In the genomic region with DNA sequence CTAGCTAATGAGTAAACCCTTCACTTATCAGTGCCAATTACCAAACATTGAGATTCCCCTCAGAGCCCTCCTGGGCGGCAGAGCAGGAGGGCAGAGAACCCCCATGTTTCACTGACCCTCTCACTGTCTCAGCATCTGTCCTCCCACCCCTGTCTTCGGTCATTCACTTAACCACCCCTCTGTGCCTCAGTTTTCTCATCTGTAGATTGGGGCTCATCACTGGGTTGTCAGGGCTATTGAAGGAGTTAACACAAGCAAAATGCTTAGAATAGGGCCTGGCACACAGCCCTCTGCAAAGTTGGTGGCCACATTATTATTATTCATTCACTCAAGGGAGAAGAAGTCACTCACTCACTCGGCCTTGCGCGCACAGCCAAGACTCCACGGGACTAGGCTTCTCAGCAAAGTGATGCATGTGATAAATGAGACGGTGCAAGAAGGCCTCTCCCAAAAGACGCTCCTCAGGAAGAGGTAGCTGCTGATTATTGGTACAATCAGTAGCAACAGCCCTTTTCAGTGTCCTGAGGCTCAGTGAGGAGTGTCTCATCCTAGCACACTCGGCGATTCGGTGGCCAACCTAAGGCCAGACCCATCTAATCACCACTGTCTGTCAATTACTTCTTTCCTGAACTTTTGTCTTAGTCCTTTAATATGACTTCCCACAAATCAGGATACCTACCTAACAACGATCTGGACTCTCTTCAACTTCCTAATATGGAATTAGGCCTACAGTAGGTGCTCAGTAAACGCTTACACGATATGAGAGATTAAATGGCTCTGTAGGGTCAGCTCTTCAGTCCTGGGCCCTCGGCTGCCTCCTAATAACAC, we compare ENCODE assay signal across 15 cellular contexts. TPM values are rescaled to one million over a fixed set of nuclear protein-coding genes. Genes with fewer than 3 reads are reported as not detected.
A peak's percentile ranks its signal among the peaks of the same experiment; 100 is the strongest.
DNase-seq lines count a peak whose midpoint lies in the region; ATAC-seq, FAIRE-seq and TF ChIP-seq lines count a peak whose summit lies in the region.
"Had no signal": no experiment of that assay in that cellular context is flagged by ENCODE, and none has a peak within 500 bp of the region (broad histone marks: within the 10 kb centered on the region; RNA-seq: fewer than 3 reads in every experiment).

No MANE protein-coding gene starts in this region.

- no peak for ATAC-seq in HepG2
- ATAC-seq in right lobe of liver = no peak
- ATAC-seq in GM18498 (IDR thresholded peaks at IDR 0.05; ENCODE audit: unreplicated experiment) = no peak
- no peak for ATAC-seq in GM18517 (IDR thresholded peaks at IDR 0.05; ENCODE audit: unreplicated experiment)
- ATAC-seq: left lobe of liver had no signal

- no peak overlapping the region for H3K4me3 ChIP-seq in HepG2 (replicated peaks in 1 of 3; ENCODE audit: insufficient read depth in 1 of 3, low read depth in 2 of 3, low read length in 3 of 3)
- no peak overlapping the region for H3K4me3 ChIP-seq in right lobe of liver
- H3K4me3 ChIP-seq in right atrium auricular region = peak overlapping the region in 1 of 2 donors; percentile 19
- H3K4me3 ChIP-seq in prostate gland = no peak overlapping the region
- H3K4me3 ChIP-seq in HAP-1 = no peak overlapping the region

- POLR2A ChIA-PET in HepG2 (lab: Yijun Ruan, JAX) = no interaction called here

- no peak overlapping the region for H3K9ac ChIP-seq in HepG2 (ENCODE audit: insufficient read depth, low read depth, low read length)

- CTCF ChIA-PET in HepG2 (lab: Yijun Ruan, JAX; ENCODE audit: low intra/inter-chr PET ratio, low total read pairs) = no interaction called here

- no peak overlapping the region for H2AFZ ChIP-seq in HepG2 (ENCODE audit: low read length)

- H3K36me3 ChIP-seq in HepG2 (replicated peaks in 1 of 2; ENCODE audit: control insufficient read depth in 1 of 2, insufficient read depth in 2 of 2, low read length in 2 of 2) (no peaks in the 10 kb centered on the region), right lobe of liver (no peaks in the 10 kb centered on the region), right atrium auricular region (no peaks in the 10 kb centered on the region), prostate gland (no peaks in the 10 kb centered on the region), HAP-1 (replicated peaks) (no peaks in the 10 kb centered on the region)

- 55% methylated on average over 15 of the region's 15 CpGs for WGBS in HepG2 (ENCODE audit: low lambda C conversion rate)
- 87% methylated on average over 8 of the region's 15 CpGs for WGBS in right lobe of liver (ENCODE audit: insufficient coverage, low coverage, low lambda C conversion rate, missing lambda C conversion rate)
- 76% methylated on average over 15 of the region's 15 CpGs for WGBS in prostate gland

- no peak for TF ChIP-seq EP300 in HepG2 (IDR thresholded peaks at IDR 0.05; ENCODE audit: low read depth in 2 of 2, low read length in 2 of 2)
- TF ChIP-seq EP300 in HepG2 (CRISPR knock-in tag; IDR thresholded peaks at IDR 0.05; ENCODE audit: borderline replicate concordance) = no peak

- TF ChIP-seq POLR2A in HepG2 (IDR thresholded peaks at IDR 0.05; ENCODE audit: insufficient read depth in 1 of 2, low read depth in 2 of 2, low read length in 2 of 2) = no peak
- TF ChIP-seq POLR2A in right lobe of liver (IDR thresholded peaks at IDR 0.05) = no peak
- TF ChIP-seq POLR2A in prostate gland (IDR thresholded peaks at IDR 0.05) = no peak

- no peaks in the 10 kb centered on the region for H3K9me3 ChIP-seq in HepG2 (ENCODE audit: low read length)
- H3K9me3 ChIP-seq in right lobe of liver = no peaks in the 10 kb centered on the region
- H3K9me3 ChIP-seq in right atrium auricular region = no peaks in the 10 kb centered on the region
- H3K9me3 ChIP-seq in prostate gland = no peaks in the 10 kb centered on the region
- H3K9me3 ChIP-seq in HAP-1 = no peaks in the 10 kb centered on the region

- H3K4me1 ChIP-seq in HepG2 (ENCODE audit: insufficient read depth, low read length) (peaks cover 64% of the 10 kb centered on the region), right lobe of liver (peaks cover 0 to 8% (median 1%) of the 10 kb centered on the region in 4 donors), right atrium auricular region (peaks cover 0 to 71% of the 10 kb centered on the region in 2 donors), prostate gland (replicated peaks) (no peaks in the 10 kb centered on the region), HAP-1 (no peaks in the 10 kb centered on the region)

- FAIRE-seq in HepG2 (lab: Jason Lieb, UNC) = no peak

- H3K79me2 ChIP-seq in HepG2 (ENCODE audit: insufficient read depth, low read length) = no peaks in the 10 kb centered on the region

- peaks cover 0 to 11% of the 10 kb centered on the region in 2 experiments; a peak in 3 of 5 replicates for H3K27me3 ChIP-seq in HepG2 (ENCODE audit: control insufficient read depth in 1 of 2, insufficient read depth in 2 of 2, low read length in 2 of 2)
- no peaks in the 10 kb centered on the region for H3K27me3 ChIP-seq in right lobe of liver
- H3K27me3 ChIP-seq in right atrium auricular region = no peaks in the 10 kb centered on the region
- H3K27me3 ChIP-seq in prostate gland (replicated peaks; ENCODE audit: insufficient read depth) = no peaks in the 10 kb centered on the region
- no peaks in the 10 kb centered on the region for H3K27me3 ChIP-seq in HAP-1 (ENCODE audit: low read depth)

- no peak for TF ChIP-seq RAD21 in HepG2 (CRISPR knock-in tag; IDR thresholded peaks at IDR 0.05)

- H3K4me2 ChIP-seq in HepG2 (ENCODE audit: low read depth, low read length) = no peak overlapping the region

- intact Hi-C loops in HepG2 (cut with micrococcal nuclease; ENCODE audit: unreplicated experiment) (loop anchor here (10.0 kb wide), 1 partner anchor 277 kb away; no protein-coding TSS in a partner anchor), right lobe of liver (cut with DNase I) (no loop called here), prostate gland (cut with DNase I) (no loop called here)

- DNase-seq in HepG2 (ENCODE audit: low spot score) (no peak), right lobe of liver (no peak), right atrium auricular region (ENCODE audit: low spot score) (no peak), prostate gland (ENCODE audit: low spot score) (no peak), HAP-1 (ENCODE audit: low spot score in 2 of 2) (no peak), HCEC 1CT (no peak)
- DNase-seq: activated B cell treated with CpG ODN at 0.5 μM for 24 hours; activated T-cell treated with anti-CD3 and anti-CD28 coated beads, Interleukin-2, amount 50 U/mL, for 24 hours; DMS79 treated with DMSO at 0.1 percent for 48 hours; effector CD8-positive, alpha-beta T cell; stimulated activated CD8-positive, alpha-beta memory T cell treated with anti-CD3 and anti-CD28 coated beads, Interleukin-4, amount 100 ng/mL, for 48 hours had no signal

- no peaks in the 10 kb centered on the region for H4K20me1 ChIP-seq in HepG2 (ENCODE audit: insufficient read depth, low read length)

- in situ Hi-C loops in HepG2 (cut with HindIII; ENCODE audit: extremely low pct_ligation_motif_present, low pct_unique_long_range_greater_than_20kb) (no loop called here), HAP-1 (cut with MboI; ENCODE audit: low sequenced_read_pairs) (no loop called here)

- H3K27ac ChIP-seq in HepG2 (ENCODE audit: extremely low read length, insufficient read depth, low read length) (no peak overlapping the region), right lobe of liver (peak overlapping the region in 1 of 3 donors; percentile 8), right atrium auricular region (peak overlapping the region; percentile 87 to 88), prostate gland (peak overlapping the region; percentile 1 to 35)

- BruUV-seq in HepG2 (replicated peaks; lab: Mats Ljungman, UMichigan) = no TSS peak

- TF ChIP-seq CTCF in HepG2 (CRISPR knock-in tag; IDR thresholded peaks at IDR 0.05) (no peak), right lobe of liver (IDR thresholded peaks at IDR 0.05) (no peak), right atrium auricular region (IDR thresholded peaks at IDR 0.05) (no peak), prostate gland (IDR thresholded peaks at IDR 0.05) (no peak)

RNA-seq across cellular contexts. Expression of gene PDGFRB, which starts 7.9 kb away (rescaled TPM):
- 1.5 and 4.0 TPM in 2 replicates for total RNA-seq in HepG2 (2016; rRNA removed; fragmentation: Illumina TruSeq; extraction: Trizol)
- 1.3 and 1.5 TPM in 2 replicates for total RNA-seq in HepG2 (2016; cell fraction: cytosol; rRNA removed; fragmentation: Illumina TruSeq; extraction: Trizol; ENCODE audit: low read depth)
- total RNA-seq in HepG2 (2016; cell fraction: insoluble cytoplasmic fraction; rRNA removed; fragmentation: Illumina TruSeq; extraction: Trizol) = 2.3 and 5.0 TPM in 2 replicates
- 2.2 and 3.9 TPM in 2 replicates for total RNA-seq in HepG2 (2016; cell fraction: membrane; rRNA removed; fragmentation: Illumina TruSeq; extraction: Trizol)
- total RNA-seq in HepG2 (2016; cell fraction: nucleus; rRNA removed; fragmentation: Illumina TruSeq; extraction: Trizol) = 3.0 and 4.6 TPM in 2 replicates
- polyA plus RNA-seq in HepG2 (2011; rRNA removed) = 15.3 and 21.0 TPM in 2 replicates
- 8.7 and 14.4 TPM in 2 replicates for polyA plus RNA-seq in HepG2 (2011; cell fraction: cytosol; rRNA removed)
- 26.2 and 40.5 TPM in 2 replicates for polyA plus RNA-seq in HepG2 (2011; cell fraction: nucleus; rRNA removed)
- 6.3 and 14.3 TPM in 2 replicates for polyA plus RNA-seq in HepG2 (2012)
- polyA plus RNA-seq in HepG2 (2016; cell fraction: cytosol; fragmentation: Illumina TruSeq; extraction: Trizol; ENCODE audit: low read depth) = 0.71 and 1.4 TPM in 2 replicates
- 1.6 TPM in 2 replicates for polyA plus RNA-seq in HepG2 (2016; cell fraction: insoluble cytoplasmic fraction; fragmentation: Illumina TruSeq; extraction: Trizol; ENCODE audit: low read depth)
- polyA plus RNA-seq in HepG2 (2016; cell fraction: membrane; fragmentation: Illumina TruSeq; extraction: Trizol; ENCODE audit: low read depth) = 1.5 and 1.7 TPM in 2 replicates
- 3.9 TPM in 2 replicates for polyA plus RNA-seq in HepG2 (2016; cell fraction: nucleus; fragmentation: Illumina TruSeq; extraction: Trizol; ENCODE audit: insufficient read depth, low read depth)
- polyA minus RNA-seq in HepG2 (2011; rRNA and poly(A)+ RNA removed; ENCODE audit: low replicate concordance) = 9.0 and 60.1 TPM in 2 replicates
- 6.6 and 10.6 TPM in 2 replicates for polyA minus RNA-seq in HepG2 (2011; cell fraction: cytosol; rRNA and poly(A)+ RNA removed)
- 24.5 and 47.1 TPM in 2 replicates for polyA minus RNA-seq in HepG2 (2011; cell fraction: nucleus; rRNA and poly(A)+ RNA removed)
- total RNA-seq in right lobe of liver = 10 to 100 TPM in 2 of 6 experiments, 1 to 10 TPM in 4; 6.8 to 19.5 (median 9.4) TPM
- 10 to 100 TPM; 68.3 to 68.7 TPM for total RNA-seq in right atrium auricular region
- 100 to 1,000 TPM in 1 of 2 donors, 10 to 100 TPM in 1; 14.5 to 161 TPM for total RNA-seq in prostate gland

RNA-seq across cellular contexts. Expression of gene CDX1, which starts 18.8 kb away (rescaled TPM):
- total RNA-seq in HepG2 (2016; rRNA removed; fragmentation: Illumina TruSeq; extraction: Trizol) (not detected in 2 replicates), right lobe of liver (not detected), right atrium auricular region (not detected), prostate gland (1 to 10 TPM in 1 of 2 donors, not detected in 1; 3.2 TPM)
- not detected in 2 replicates for total RNA-seq in HepG2 (2016; cell fraction: cytosol; rRNA removed; fragmentation: Illumina TruSeq; extraction: Trizol; ENCODE audit: low read depth)
- total RNA-seq in HepG2 (2016; cell fraction: insoluble cytoplasmic fraction; rRNA removed; fragmentation: Illumina TruSeq; extraction: Trizol) = not detected in 2 replicates
- total RNA-seq in HepG2 (2016; cell fraction: membrane; rRNA removed; fragmentation: Illumina TruSeq; extraction: Trizol) = not detected in 2 replicates
- not detected in 2 replicates for total RNA-seq in HepG2 (2016; cell fraction: nucleus; rRNA removed; fragmentation: Illumina TruSeq; extraction: Trizol)
- polyA plus RNA-seq in HepG2 (2011; rRNA removed) = 0.05 TPM in 1 of 2 replicates, not detected in the other
- polyA plus RNA-seq in HepG2 (2011; cell fraction: cytosol; rRNA removed) = not detected in 2 replicates
- polyA plus RNA-seq in HepG2 (2011; cell fraction: nucleus; rRNA removed) = not detected in 2 replicates
- not detected in 2 replicates for polyA plus RNA-seq in HepG2 (2012)
- polyA plus RNA-seq in HepG2 (2016; cell fraction: cytosol; fragmentation: Illumina TruSeq; extraction: Trizol; ENCODE audit: low read depth) = not detected in 2 replicates
- polyA plus RNA-seq in HepG2 (2016; cell fraction: insoluble cytoplasmic fraction; fragmentation: Illumina TruSeq; extraction: Trizol; ENCODE audit: low read depth) = not detected in 2 replicates
- polyA plus RNA-seq in HepG2 (2016; cell fraction: membrane; fragmentation: Illumina TruSeq; extraction: Trizol; ENCODE audit: low read depth) = not detected in 2 replicates
- polyA plus RNA-seq in HepG2 (2016; cell fraction: nucleus; fragmentation: Illumina TruSeq; extraction: Trizol; ENCODE audit: insufficient read depth, low read depth) = not detected in 2 replicates
- not detected in 2 replicates for polyA minus RNA-seq in HepG2 (2011; rRNA and poly(A)+ RNA removed; ENCODE audit: low replicate concordance)
- not detected in 2 replicates for polyA minus RNA-seq in HepG2 (2011; cell fraction: cytosol; rRNA and poly(A)+ RNA removed)
- polyA minus RNA-seq in HepG2 (2011; cell fraction: nucleus; rRNA and poly(A)+ RNA removed) = not detected in 2 replicates
- total RNA-seq: activated B cell treated with CpG ODN at 0.5 μM for 24 hours, MCF 10A had no signal

RNA-seq across cellular contexts. Expression of gene SLC6A7, which starts 42.1 kb away (rescaled TPM):
- total RNA-seq in HepG2 (2016; rRNA removed; fragmentation: Illumina TruSeq; extraction: Trizol) = not detected in 2 replicates
- not detected in 2 replicates for total RNA-seq in HepG2 (2016; cell fraction: cytosol; rRNA removed; fragmentation: Illumina TruSeq; extraction: Trizol; ENCODE audit: low read depth)
- not detected in 2 replicates for total RNA-seq in HepG2 (2016; cell fraction: insoluble cytoplasmic fraction; rRNA removed; fragmentation: Illumina TruSeq; extraction: Trizol)
- not detected in 2 replicates for total RNA-seq in HepG2 (2016; cell fraction: membrane; rRNA removed; fragmentation: Illumina TruSeq; extraction: Trizol)
- total RNA-seq in HepG2 (2016; cell fraction: nucleus; rRNA removed; fragmentation: Illumina TruSeq; extraction: Trizol) = not detected in 2 replicates
- not detected in 2 replicates for polyA plus RNA-seq in HepG2 (2011; rRNA removed)
- not detected in 2 replicates for polyA plus RNA-seq in HepG2 (2011; cell fraction: cytosol; rRNA removed)
- not detected in 2 replicates for polyA plus RNA-seq in HepG2 (2011; cell fraction: nucleus; rRNA removed)
- not detected in 2 replicates for polyA plus RNA-seq in HepG2 (2012)
- not detected in 2 replicates for polyA plus RNA-seq in HepG2 (2016; cell fraction: cytosol; fragmentation: Illumina TruSeq; extraction: Trizol; ENCODE audit: low read depth)
- not detected in 2 replicates for polyA plus RNA-seq in HepG2 (2016; cell fraction: insoluble cytoplasmic fraction; fragmentation: Illumina TruSeq; extraction: Trizol; ENCODE audit: low read depth)
- not detected in 2 replicates for polyA plus RNA-seq in HepG2 (2016; cell fraction: membrane; fragmentation: Illumina TruSeq; extraction: Trizol; ENCODE audit: low read depth)
- polyA plus RNA-seq in HepG2 (2016; cell fraction: nucleus; fragmentation: Illumina TruSeq; extraction: Trizol; ENCODE audit: insufficient read depth, low read depth) = not detected in 2 replicates
- polyA minus RNA-seq in HepG2 (2011; rRNA and poly(A)+ RNA removed; ENCODE audit: low replicate concordance) = 0.72 TPM in 1 of 2 replicates, not detected in the other
- polyA minus RNA-seq in HepG2 (2011; cell fraction: cytosol; rRNA and poly(A)+ RNA removed) = not detected in 2 replicates
- not detected in 2 replicates for polyA minus RNA-seq in HepG2 (2011; cell fraction: nucleus; rRNA and poly(A)+ RNA removed)
- not detected for total RNA-seq in right lobe of liver
- not detected for total RNA-seq in right atrium auricular region
- total RNA-seq in prostate gland = not detected
- total RNA-seq: activated B cell treated with CpG ODN at 0.5 μM for 24 hours, left lobe of liver, MCF 10A had no signal
